ENCODE assay signal across 7 cellular contexts in the genomic region with DNA sequence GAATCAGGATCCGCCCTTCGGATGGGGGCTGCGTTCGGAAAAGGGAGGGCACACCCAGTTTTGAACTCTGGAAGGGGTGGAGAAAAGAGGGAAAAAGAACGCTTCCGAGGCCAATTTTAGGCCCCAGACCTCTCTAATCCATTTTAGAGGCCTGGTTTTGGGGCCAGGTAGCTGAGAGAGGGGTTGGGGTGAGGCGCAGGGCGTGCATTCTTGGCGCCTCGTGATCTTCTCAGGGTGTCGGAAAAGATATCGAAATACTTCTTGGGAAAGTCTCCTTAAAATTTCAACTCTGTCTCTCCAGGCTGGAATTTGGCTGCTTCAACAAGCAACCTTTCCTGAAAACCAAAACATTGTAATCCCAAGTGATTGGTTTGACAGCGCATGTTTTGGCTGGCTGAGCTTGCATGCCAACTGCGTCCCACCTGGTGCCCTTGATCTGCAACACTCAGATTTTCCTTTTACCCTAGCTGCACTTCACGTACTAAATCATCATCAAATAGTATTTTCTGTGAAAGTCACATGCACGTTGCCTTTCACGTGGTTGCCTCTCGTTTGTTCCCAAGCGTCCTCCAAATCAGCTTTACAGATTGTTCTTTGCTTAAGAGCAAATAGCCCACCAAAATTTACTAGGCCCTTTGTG. TPM values are rescaled to one million over a fixed set of nuclear protein-coding genes. Genes with fewer than 3 reads are reported as not detected.
A peak's percentile ranks its signal among the peaks of the same experiment; 100 is the strongest.
DNase-seq lines count a peak whose midpoint lies in the region; ATAC-seq, FAIRE-seq and TF ChIP-seq lines count a peak whose summit lies in the region.

No MANE protein-coding gene starts in this region.

- H3K4me1 Mint-ChIP-seq in T-helper 2 cell treated with Interferon-gamma antibody and Interleukin-4, amounts not matched to agents 5 μg/mL and 100 μg/mL, for 36 hours (ENCODE audit: low read depth) = peaks cover 23% of the 10 kb centered on the region

- ATAC-seq in lung (ENCODE audit: insufficient read depth, low FRiP score) = no peak
- ATAC-seq in esophagus mucosa = no peak

- peak overlapping the region; percentile 100 for H3K27ac Mint-ChIP-seq in T-helper 2 cell treated with Interferon-gamma antibody and Interleukin-4, amounts not matched to agents 5 μg/mL and 100 μg/mL, for 36 hours

- H3K4me3 Mint-ChIP-seq in T-helper 2 cell treated with Interferon-gamma antibody and Interleukin-4, amounts not matched to agents 5 μg/mL and 100 μg/mL, for 36 hours = peak overlapping the region; percentile 94

- no peaks in the 10 kb centered on the region for H3K27me3 ChIP-seq in lung (ENCODE audit: control insufficient read depth, insufficient read depth)

- H3K4me3 ChIP-seq in cardiac fibroblast (replicated peaks in 1 of 2; ENCODE audit: low read depth in 2 of 2, low read length in 2 of 2) (peak overlapping the region; percentile 89 to 92), lung (peak overlapping the region; percentile 33)

- no peaks in the 10 kb centered on the region for H3K36me3 ChIP-seq in lung (ENCODE audit: control insufficient read depth in 2 of 2, insufficient read depth in 2 of 2, low read length in 2 of 2)

- peaks cover 9% of the 10 kb centered on the region for H3K27me3 Mint-ChIP-seq in T-helper 2 cell treated with Interferon-gamma antibody and Interleukin-4, amounts not matched to agents 5 μg/mL and 100 μg/mL, for 36 hours (ENCODE audit: low read depth)

- H3K4me1 ChIP-seq in lung (ENCODE audit: control insufficient read depth in 2 of 2, insufficient read depth in 2 of 2, low read length in 2 of 2) = peaks cover 3 to 8% of the 10 kb centered on the region in 2 donors

- no peak for TF ChIP-seq CTCF in cardiac fibroblast (IDR thresholded peaks at IDR 0.05; ENCODE audit: low read depth, low read length)
- no peak for TF ChIP-seq CTCF in lung (IDR thresholded peaks at IDR 0.05; ENCODE audit: control extremely low read depth, extremely low read depth)

- no peaks in the 10 kb centered on the region for H3K9me3 Mint-ChIP-seq in T-helper 2 cell treated with Interferon-gamma antibody and Interleukin-4, amounts not matched to agents 5 μg/mL and 100 μg/mL, for 36 hours

- H3K9me3 ChIP-seq in lung (ENCODE audit: control insufficient read depth in 2 of 2, insufficient read depth in 1 of 2, low read length in 1 of 2) = no peaks in the 10 kb centered on the region

- peaks cover 14% of the 10 kb centered on the region for H3K36me3 Mint-ChIP-seq in T-helper 2 cell treated with Interferon-gamma antibody and Interleukin-4, amounts not matched to agents 5 μg/mL and 100 μg/mL, for 36 hours (ENCODE audit: low read depth)

- peak; percentile 66 for FAIRE-seq in GM19239 (lab: Jason Lieb, UNC)

- H3K27ac ChIP-seq in lung (ENCODE audit: low read depth in 1 of 2, low read length in 1 of 2) = peak overlapping the region; percentile 92

- WGBS in lung, 2 donors = 5 to 9% methylated on average over 19 of the region's 19 CpGs

- DNase-seq in GM19239 (ENCODE audit: insufficient read length, low spot score) (no peak), NCI-H1417 (lab: John Stamatoyannopoulos, UW) (peak; percentile 70 to 91 (median 84)), cardiac fibroblast (ENCODE audit: low read depth in 2 of 2) (peak; percentile 45 to 50), lung (ENCODE audit: low spot score) (no peak)
- DNase-seq in T-helper 2 cell treated with Interferon-gamma antibody and Interleukin-4, amounts not matched to agents 5 μg/mL and 100 μg/mL, for 36 hours (ENCODE audit: low spot score) = peak; percentile 47
- peak; percentile 25 for DNase-seq in stimulated activated CD8-positive, alpha-beta memory T cell treated with anti-CD3 and anti-CD28 coated beads, Interleukin-12 subunit alpha, Interleukin-12 subunit beta, amount 100 ng/mL, for 1 hour (ENCODE audit: low read depth)

RNA-seq across cellular contexts. Expression of a gene that starts 0.9 kb away (rescaled TPM):
- total RNA-seq in lung = 100 to 1,000 TPM; 112 to 568 TPM
- 10 to 100 TPM; 57.9 to 59.6 TPM for polyA plus RNA-seq in lung
- 77.7 TPM for total RNA-seq in esophagus mucosa

Comparison
In these comparisons a context has a peak if more than half of its experiments do, and no peak if none do; other contexts are left out.
1. DNase-seq: peak in NCI-H1417 (3 of 3), T-helper 2 cell treated with Interferon-gamma antibody and Interleukin-4, amounts not matched to agents 5 μg/mL and 100 μg/mL, for 36 hours (single experiment), cardiac fibroblast (2 of 2) and stimulated activated CD8-positive, alpha-beta memory T cell treated with anti-CD3 and anti-CD28 coated beads, Interleukin-12 subunit alpha, Interleukin-12 subunit beta, amount 100 ng/mL, for 1 hour (single experiment); none in GM19239 (single experiment) and lung (single experiment).